Comparison of ENCODE assay signal across 9 cellular contexts in the genomic region with DNA sequence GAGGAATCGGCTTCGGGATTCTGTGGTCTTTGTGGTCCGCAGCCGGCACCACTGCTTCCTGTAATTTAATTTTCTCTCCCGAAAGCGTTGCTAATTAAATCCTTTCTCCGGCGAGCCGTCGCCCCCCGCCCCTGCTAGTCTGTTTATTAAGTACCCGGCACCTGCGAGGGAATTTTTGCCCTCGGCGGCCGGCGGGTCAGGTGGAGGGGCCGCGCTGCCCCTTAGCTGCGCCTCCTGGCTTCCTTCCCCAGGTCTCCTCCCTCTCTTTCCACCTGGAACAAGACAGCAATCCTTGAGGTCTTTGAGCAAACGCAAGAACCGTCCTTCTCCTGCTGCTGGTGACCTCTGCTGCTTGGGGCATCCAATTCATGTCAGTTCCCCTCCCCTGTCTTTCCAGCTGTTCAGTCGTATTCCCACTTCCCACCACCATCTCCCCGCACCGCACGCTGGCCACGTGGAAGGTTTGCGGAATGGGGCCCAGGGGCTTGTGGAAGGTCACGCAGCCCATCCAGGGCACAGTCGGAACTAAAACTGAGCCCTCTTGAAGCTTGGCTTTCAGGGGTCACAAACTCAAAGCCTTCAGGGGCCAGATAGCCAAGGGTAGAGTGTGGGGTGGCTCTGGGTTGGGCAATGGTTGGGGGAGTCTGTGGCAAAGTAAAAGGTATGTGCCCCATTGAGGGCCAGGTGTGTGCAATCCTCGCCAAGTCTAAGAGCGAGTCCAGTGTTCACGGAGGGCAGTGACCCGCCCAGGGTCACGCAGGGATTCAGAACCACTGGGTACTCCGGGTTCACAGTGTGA. TPM values are rescaled to one million over a fixed set of nuclear protein-coding genes. Genes with fewer than 3 reads are reported as not detected.
DNase-seq lines count a peak whose midpoint lies in the region; ATAC-seq, FAIRE-seq and TF ChIP-seq lines count a peak whose summit lies in the region.
"Had no signal": no experiment of that assay in that cellular context is flagged by ENCODE, and none has a peak within 500 bp of the region (broad histone marks: within the 10 kb centered on the region; RNA-seq: fewer than 3 reads in every experiment).

No MANE protein-coding gene starts in this region.

- peaks cover 14% of the 10 kb centered on the region for H3K4me1 ChIP-seq in MM.1S (ENCODE audit: low read length)
- H3K4me1 ChIP-seq in endodermal cell (ENCODE audit: control insufficient read depth, insufficient read depth, low read length): peaks cover 8% of the 10 kb centered on the region
- H3K4me1 ChIP-seq in pancreas: peaks cover 13 to 20% (median 15%) of the 10 kb centered on the region in 3 donors
- peaks cover 2 to 11% of the 10 kb centered on the region in 2 donors for H3K4me1 ChIP-seq in small intestine (ENCODE audit: control insufficient read depth in 2 of 2, insufficient read depth in 1 of 2, low read depth in 1 of 2, low read length in 1 of 2)

- no peaks in the 10 kb centered on the region for H3K9me2 ChIP-seq in MM.1S (replicated peaks; ENCODE audit: insufficient read depth, low read length)

- H3K27ac Mint-ChIP-seq in CD14-positive monocyte: peak overlapping the region in 1 of 7 donors; percentile 79
- no peak overlapping the region for H3K27ac Mint-ChIP-seq in endodermal cell

- peaks cover 11% of the 10 kb centered on the region for H3F3A ChIP-seq in MM.1S (ENCODE audit: insufficient read depth, low read length)

- H3K27me3 Mint-ChIP-seq in CD14-positive monocyte (ENCODE audit: low read depth in 3 of 3) (peaks cover 41 to 58% (median 55%) of the 10 kb centered on the region in 3 donors), endodermal cell (ENCODE audit: insufficient read depth) (peaks cover 51% of the 10 kb centered on the region)

- DNase-seq in CD14-positive monocyte (ENCODE audit: low spot score): no peak
- DNase-seq in MM.1S: no peak
- peak; percentile 61 for DNase-seq in endodermal cell
- no peak for DNase-seq in pancreas
- DNase-seq in mucosa of gallbladder (ENCODE audit: low spot score): no peak
- DNase-seq in small intestine: no peak

- peaks cover 10% of the 10 kb centered on the region for H3K27me3 ChIP-seq in MM.1S (replicated peaks; ENCODE audit: insufficient read depth, low read length)
- peaks cover 26% of the 10 kb centered on the region for H3K27me3 ChIP-seq in endodermal cell (ENCODE audit: control insufficient read depth, insufficient read depth, low read length, poor library complexity, severe bottlenecking)
- no peaks in the 10 kb centered on the region for H3K27me3 ChIP-seq in pancreas
- H3K27me3 ChIP-seq in small intestine (ENCODE audit: control insufficient read depth in 2 of 2, insufficient read depth in 2 of 2, low read length in 2 of 2): peaks cover 0 to 2% of the 10 kb centered on the region in 2 donors

- no peak for ATAC-seq in pancreas
- no peak for ATAC-seq in GM21515 (IDR thresholded peaks at IDR 0.05; ENCODE audit: unreplicated experiment)
- no peak for ATAC-seq in GM18909 (IDR thresholded peaks at IDR 0.05; ENCODE audit: poor library complexity, unreplicated experiment)

- H3K9me3 Mint-ChIP-seq in CD14-positive monocyte: peaks cover 0 to 5% (median 1%) of the 10 kb centered on the region in 7 donors
- H3K9me3 Mint-ChIP-seq in endodermal cell: no peaks in the 10 kb centered on the region

- no peak overlapping the region for H3K9ac ChIP-seq in MM.1S (ENCODE audit: low read length)
- H3K9ac ChIP-seq in endodermal cell (ENCODE audit: extremely low read depth, low read length, poor library complexity, severe bottlenecking): peak overlapping the region; percentile 20

- no peak overlapping the region for H3K27ac ChIP-seq in MM.1S (ENCODE audit: low read length)
- H3K27ac ChIP-seq in endodermal cell (ENCODE audit: low read depth, low read length): no peak overlapping the region
- H3K27ac ChIP-seq in pancreas: no peak overlapping the region
- no peak overlapping the region for H3K27ac ChIP-seq in small intestine (ENCODE audit: low read depth in 1 of 2, low read length in 1 of 2)

- H3K36me3 Mint-ChIP-seq in CD14-positive monocyte (peaks cover 0 to 5% of the 10 kb centered on the region in 2 donors), endodermal cell (ENCODE audit: low read depth) (peaks cover 6% of the 10 kb centered on the region)

- H3K4me1 Mint-ChIP-seq in CD14-positive monocyte (peaks cover 36% of the 10 kb centered on the region), endodermal cell (peaks cover 13% of the 10 kb centered on the region)

- 46 to 47% methylated on average over 26 to 36 of the region's 36 CpGs for WGBS in endodermal cell (ENCODE audit: insufficient coverage in 1 of 2, insufficient read length in 1 of 2), 2 experiments
- WGBS in pancreas, 2 donors: 34% methylated on average over 36 of the region's 36 CpGs
- WGBS in small intestine, 3 donors: 17 to 25% (median 25%) methylated on average over 34 to 36 of the region's 36 CpGs

- no peak for FAIRE-seq in pancreas (lab: Jason Lieb, UNC)
- no peak for FAIRE-seq in small intestine (lab: Jason Lieb, UNC)

- intact Hi-C loops in CD14-positive monocyte (cut with micrococcal nuclease) (no loop called here), pancreas (cut with DNase I) (no loop called here)

- H4K20me1 ChIP-seq in MM.1S (ENCODE audit: insufficient read depth, low read length): no peaks in the 10 kb centered on the region

- H2AFZ ChIP-seq in MM.1S (ENCODE audit: low read length): no peak overlapping the region

- peak overlapping the region; percentile 55; the same call in 1 of the 2 replicates for H3K4me2 ChIP-seq in MM.1S (ENCODE audit: low read depth, low read length)

- peak overlapping the region; percentile 61 to 89 for H3K4me3 Mint-ChIP-seq in CD14-positive monocyte
- peak overlapping the region; percentile 62 for H3K4me3 Mint-ChIP-seq in endodermal cell

- TF ChIP-seq CTCF in CD14-positive monocyte (IDR thresholded peaks at IDR 0.05): peak; percentile 50
- TF ChIP-seq CTCF in MM.1S (IDR thresholded peaks at IDR 0.05; ENCODE audit: low read length): no peak
- no peak for TF ChIP-seq CTCF in endodermal cell (conservative IDR thresholded peaks at IDR 0.05)
- TF ChIP-seq CTCF in pancreas (IDR thresholded peaks at IDR 0.05): no peak

- H3K4me3 ChIP-seq in MM.1S (ENCODE audit: low read length) (peak overlapping the region; percentile 31; the same call in 1 of the 2 replicates), endodermal cell (ENCODE audit: low read length) (peak overlapping the region; percentile 79), pancreas (peak overlapping the region in 3 of 4 donors; percentile 5 to 42 (median 29)), small intestine (ENCODE audit: low read depth in 1 of 2, low read length in 2 of 2) (peak overlapping the region in 1 of 2 donors; percentile 49)

- no peaks in the 10 kb centered on the region for H3K36me3 ChIP-seq in MM.1S (replicated peaks; ENCODE audit: insufficient read depth, low read length)
- H3K36me3 ChIP-seq in endodermal cell (ENCODE audit: control insufficient read depth, insufficient read depth, low read length): no peaks in the 10 kb centered on the region
- no peaks in the 10 kb centered on the region for H3K36me3 ChIP-seq in pancreas
- no peaks in the 10 kb centered on the region for H3K36me3 ChIP-seq in small intestine (ENCODE audit: control insufficient read depth in 2 of 2, insufficient read depth in 2 of 2, low read length in 2 of 2)

- H3K9me3 ChIP-seq in MM.1S (replicated peaks; ENCODE audit: insufficient read depth, low read length) (no peaks in the 10 kb centered on the region), endodermal cell (ENCODE audit: control insufficient read depth, low read length) (no peaks in the 10 kb centered on the region), pancreas (no peaks in the 10 kb centered on the region), small intestine (ENCODE audit: control insufficient read depth, low read depth) (no peaks in the 10 kb centered on the region)

- H3K79me2 ChIP-seq in MM.1S (ENCODE audit: low read length): no peaks in the 10 kb centered on the region

RNA-seq across cellular contexts. Expression of gene ZDHHC22, which starts 16.1 kb away (rescaled TPM):
- not detected for polyA plus RNA-seq in CD14-positive monocyte
- total RNA-seq in endodermal cell: 1 to 10 TPM in 1 of 2 donors, under 1 TPM in 1; 0.38 to 1.7 TPM
- polyA plus RNA-seq in endodermal cell (2013, experiment 1 of 2): 9.5 TPM
- polyA plus RNA-seq in endodermal cell (2013, experiment 2 of 2): 8.9 TPM
- total RNA-seq in pancreas: under 1 TPM in 1 of 6 donors, not detected in 5; 0.04 TPM
- under 1 TPM; 0.04 to 0.19 TPM for polyA plus RNA-seq in pancreas
- 0.09 TPM for total RNA-seq in mucosa of gallbladder
- polyA plus RNA-seq in small intestine: under 1 TPM in 1 of 3 donors, not detected in 2; 0.33 TPM
- total RNA-seq: T-helper 2 cell treated with Interferon-gamma antibody and Interleukin-4, amounts not matched to agents 100 ng/mL and 5 ng/mL, for 36 hours had no signal

RNA-seq across cellular contexts. Expression of gene CIPC, which starts 27.4 kb away (rescaled TPM):
- 10 to 100 TPM in 1 of 2 donors, 1 to 10 TPM in 1; 4.4 to 11.2 TPM for polyA plus RNA-seq in CD14-positive monocyte
- total RNA-seq in endodermal cell: 10 to 100 TPM; 16.2 to 22.5 TPM
- polyA plus RNA-seq in endodermal cell (2013, experiment 1 of 2): 19.9 TPM
- 21.3 TPM for polyA plus RNA-seq in endodermal cell (2013, experiment 2 of 2)
- 10 to 100 TPM in 1 of 6 donors, 1 to 10 TPM in 5; 5.9 to 12.6 (median 8.0) TPM for total RNA-seq in pancreas
- polyA plus RNA-seq in pancreas: 1 to 10 TPM; 2.7 to 6.7 TPM
- total RNA-seq in mucosa of gallbladder: 31.2 TPM
- polyA plus RNA-seq in small intestine: 1 to 10 TPM; 7.6 to 9.2 (median 8.5) TPM

RNA-seq across cellular contexts. Expression of gene TMEM63C, which starts 56.1 kb away (rescaled TPM):
- under 1 TPM in 1 of 2 donors, not detected in 1; 0.78 TPM for polyA plus RNA-seq in CD14-positive monocyte
- 1 to 10 TPM; 1.1 to 1.6 TPM for total RNA-seq in endodermal cell
- polyA plus RNA-seq in endodermal cell (2013, experiment 1 of 2): 3.0 TPM
- polyA plus RNA-seq in endodermal cell (2013, experiment 2 of 2): 3.4 TPM
- 1 to 10 TPM; 2.8 to 6.8 (median 3.3) TPM for total RNA-seq in pancreas
- polyA plus RNA-seq in pancreas: 10 to 100 TPM in 1 of 2 donors, 1 to 10 TPM in 1; 5.4 to 10.6 TPM
- total RNA-seq in mucosa of gallbladder: 1.4 TPM
- polyA plus RNA-seq in small intestine: 1 to 10 TPM in 1 of 3 donors, under 1 TPM in 1, not detected in 1; 0.27 to 2.0 TPM
